Comparison of ENCODE assay signal across 23 cellular contexts in genomic region chr12:94469522-94469921, GRCh38.
"Had no signal": no experiment of that assay in that cellular context is flagged by ENCODE, and none has a peak within 500 bp of the region (broad histone marks: within the 10 kb centered on the region; RNA-seq: fewer than 3 reads in every experiment).

No MANE protein-coding gene starts in this region.

- H3K9me3 ChIP-seq: stomach, suprapubic skin, testis, thoracic aorta, thyroid gland, tibial artery, tibial nerve, transverse colon, upper lobe of left lung, upper lobe of right lung, uterus, vagina had no signal

- H3K36me3 ChIP-seq: stomach, suprapubic skin, thoracic aorta, thyroid gland, tibial artery, tibial nerve, transverse colon, upper lobe of left lung, upper lobe of right lung, uterus, vagina had no signal

- H3K4me3 ChIP-seq: stomach, suprapubic skin, testis, thoracic aorta, thyroid gland, tibial artery, tibial nerve, transverse colon, upper lobe of left lung, upper lobe of right lung, uterus, vagina had no signal

- H3K4me1 ChIP-seq: stomach, suprapubic skin, testis, thyroid gland, tibial artery, tibial nerve, transverse colon, upper lobe of left lung, upper lobe of right lung, uterus, vagina had no signal

- DNase-seq: stimulated activated CD4-positive, alpha-beta T cell treated with anti-CD3 and anti-CD28 coated beads, Interleukin-2, amount 100 ng/mL, for 48 hours; stimulated activated CD4-positive, alpha-beta T cell treated with anti-CD3 and anti-CD28 coated beads, Interleukin-4, amount 100 ng/mL, for 1 hour; stimulated activated CD4-positive, alpha-beta T cell treated with anti-CD3 and anti-CD28 coated beads, Interleukin-4, amount 100 ng/mL, for 24 hours; stimulated activated CD4-positive, alpha-beta T cell treated with anti-CD3 and anti-CD28 coated beads, Interleukin-4, amount 100 ng/mL, for 4 hours; stimulated activated CD8-positive, alpha-beta memory T cell treated with anti-CD3 and anti-CD28 coated beads, Interleukin-4, amount 100 ng/mL, for 48 hours; stimulated activated naive B cell treated with anti-CD40 and anti-IgM and Interleukin-4, amounts not matched to agents 10 μg/mL and 1 μg/mL and 100 μg/mL, for 72 hours; stimulated activated naive CD4-positive, alpha-beta T cell; stimulated activated naive CD4-positive, alpha-beta T cell treated with Interleukin-2 at 50 U/mL for 16 hours; stimulated activated naive CD8-positive, alpha-beta T cell treated with anti-CD3 and anti-CD28 coated beads, Interleukin-15, amount 100 ng/mL, for 72 hours; stimulated activated naive CD8-positive, alpha-beta T cell treated with anti-CD3 and anti-CD28 coated beads, Interleukin-15, Interleukin-2, amounts not matched to agents 100 U/mL and 50 U/mL, for 24 hours; stomach; substantia nigra; testis; thyroid gland; tibial artery; transverse colon; upper lobe of left lung; upper lobe of right lung; uterus had no signal

- H3K27ac ChIP-seq: stomach, suprapubic skin, testis, thoracic aorta, thyroid gland, tibial artery, tibial nerve, transverse colon, upper lobe of left lung, upper lobe of right lung, uterus, vagina had no signal
